In genomic region chr5:14581333-14581890, GRCh38 we compare ENCODE assay signal across 8 cellular contexts. TPM values are rescaled to one million over a fixed set of nuclear protein-coding genes. Genes with fewer than 3 reads are reported as not detected.
DNase-seq lines count a peak whose midpoint lies in the region; ATAC-seq and TF ChIP-seq lines count a peak whose summit lies in the region.

Gene OTULINL (plus strand): TSS chr5:14581792. CDS start chr5:14581895, 103 bp downstream.

- H3K27me3 ChIP-seq in adipocyte (replicated peaks; ENCODE audit: control insufficient read depth, insufficient read depth, low read length), result peaks cover 42% of the 10 kb centered on the region

- H3K4me1 ChIP-seq in adipocyte (ENCODE audit: control insufficient read depth, insufficient read depth, low read length), result peaks cover 12% of the 10 kb centered on the region
- H3K4me1 ChIP-seq in urinary bladder (ENCODE audit: insufficient read depth), result peaks cover 1% of the 10 kb centered on the region

- H3K36me3 ChIP-seq in adipocyte (ENCODE audit: control insufficient read depth, insufficient read depth, low read length, severe bottlenecking), result no peaks in the 10 kb centered on the region
- H3K36me3 ChIP-seq in urinary bladder (ENCODE audit: insufficient read depth), result no peaks in the 10 kb centered on the region

- H3K9me3 ChIP-seq in adipocyte (ENCODE audit: control insufficient read depth, low read length), result peaks cover 7% of the 10 kb centered on the region

- no peak within 1 kb of the TSS for H3K9ac ChIP-seq in adipocyte (ENCODE audit: low read length)

- H3K27ac ChIP-seq in urinary bladder (ENCODE audit: low read depth), result no peak within 1 kb of the TSS

- DNase-seq in NCI-H128 (lab: John Stamatoyannopoulos, UW; ENCODE audit: unreplicated experiment) (peak; percentile 80), adipocyte (ENCODE audit: low read depth) (peak; percentile 92), left ventricle myocardium superior (peak; percentile 93), putamen (ENCODE audit: low spot score) (peak; percentile 72)

- under 1% methylated on average over 57 of the region's 57 CpGs for WGBS in urinary bladder

- H3K4me3 ChIP-seq in GM12875 (ENCODE audit: low read depth, low read length) (peak within 1 kb of the TSS; percentile 64), adipocyte (ENCODE audit: low read length) (peak within 1 kb of the TSS; percentile 82), urinary bladder (ENCODE audit: low read depth, low read length) (peak within 1 kb of the TSS; percentile 75)

- ATAC-seq in HG02678 (IDR thresholded peaks at IDR 0.05; ENCODE audit: unreplicated experiment) (peak; percentile 99), left ventricle myocardium superior (peak; percentile 98)

- intact Hi-C loops in T-helper 1 cell treated with Interleukin-12 subunit alpha and Interleukin-12 subunit beta and Interleukin-4 antibody, amounts not matched to agents 30 ng/mL and 1 ng/mL, for 36 hours (cut with micrococcal nuclease), result loop anchor here (1.0 to 10.0 kb wide), 4 partner anchors 168 to 1883 kb away; partner anchors contain the start of genes ANKH, TRIO and ZNF622
- intact Hi-C loops in left ventricle myocardium superior (cut with micrococcal nuclease), result no loop called here

- TF ChIP-seq CTCF in GM12875 (IDR thresholded peaks at IDR 0.05; ENCODE audit: borderline replicate concordance, insufficient read depth, low read depth, low read length), result no peak

RNA-seq across cellular contexts. Expression of gene OTULINL, which starts in this region (rescaled TPM):
- total RNA-seq in T-helper 1 cell treated with Interleukin-12 subunit alpha and Interleukin-12 subunit beta and Interleukin-4 antibody, amounts not matched to agents 30 ng/mL and 1 ng/mL, for 36 hours, result 23.9 and 26.6 TPM in 2 replicates
- total RNA-seq in left ventricle myocardium superior (3.1 TPM), urinary bladder (13.0 TPM)
- 7.1 TPM for polyA plus RNA-seq in urinary bladder
